25 cellular contexts compared by ENCODE assay signal in the genomic region with DNA sequence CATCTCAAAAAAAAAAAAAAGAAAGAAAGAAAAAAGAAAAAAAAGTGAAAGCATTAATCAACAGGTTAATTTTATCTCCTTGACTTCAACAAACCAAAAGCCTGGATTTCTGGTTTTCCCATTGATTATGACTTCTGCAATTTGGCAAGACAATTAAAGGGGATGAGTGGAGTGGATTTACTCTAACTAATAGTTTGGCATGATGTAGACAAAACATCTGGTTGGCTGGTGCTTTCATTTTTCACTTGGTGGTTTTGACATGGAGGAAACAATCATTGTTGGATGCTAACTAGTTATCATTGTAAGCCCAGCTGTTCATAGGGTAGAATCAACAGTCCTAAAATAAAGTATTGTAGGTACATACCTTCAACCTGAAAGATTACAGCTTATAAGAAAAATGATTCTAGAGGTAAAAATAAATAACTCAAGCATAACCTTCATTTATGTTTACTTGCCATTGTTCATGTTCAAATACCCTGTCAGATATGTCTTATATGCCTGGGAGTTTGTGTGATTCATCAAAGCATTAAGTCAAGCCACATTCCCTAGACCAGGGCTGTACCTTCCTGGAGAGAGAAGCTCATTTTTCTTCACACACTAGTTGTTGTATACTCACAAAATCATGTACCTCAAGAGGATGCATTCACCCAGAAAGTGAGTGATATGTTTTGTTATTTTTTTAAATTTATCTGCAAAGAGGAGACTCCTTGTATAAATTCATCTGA. TPM values are rescaled to one million over a fixed set of nuclear protein-coding genes. Genes with fewer than 3 reads are reported as not detected.
"Had no signal": no experiment of that assay in that cellular context is flagged by ENCODE, and none has a peak within 500 bp of the region (broad histone marks: within the 10 kb centered on the region; RNA-seq: fewer than 3 reads in every experiment).

No MANE protein-coding gene starts in this region.

- ATAC-seq: activated CD8-positive, alpha-beta T cell treated with anti-CD3 and anti-CD28 coated beads, Interleukin-2, amount 10 ng/mL, durations not matched to agents 7 days and 5 days; heart right ventricle; naive thymus-derived CD8-positive, alpha-beta T cell; stimulated activated naive B cell treated with anti-CD40 and anti-IgM and Interleukin-4, amounts not matched to agents 10 μg/mL and 1 μg/mL and 100 μg/mL, for 72 hours had no signal

- H3K4me1 Mint-ChIP-seq: activated naive CD4-positive, alpha-beta T cell treated with anti-CD3 and anti-CD28 coated beads, Interleukin-2, amount 50 U/mL, for 24 hours; stimulated activated naive B cell treated with anti-CD40 and anti-IgM and Interleukin-4, amounts not matched to agents 10 μg/mL and 1 μg/mL and 100 μg/mL, for 72 hours had no signal

- H3K36me3 Mint-ChIP-seq: activated naive CD4-positive, alpha-beta T cell treated with anti-CD3 and anti-CD28 coated beads, Interleukin-2, amount 50 U/mL, for 24 hours; mesothelial cell of epicardium; naive thymus-derived CD8-positive, alpha-beta T cell; neural progenitor cell; stimulated activated naive B cell treated with anti-CD40 and anti-IgM and Interleukin-4, amounts not matched to agents 10 μg/mL and 1 μg/mL and 100 μg/mL, for 72 hours had no signal

- H3K36me3 ChIP-seq: colonic mucosa, heart right ventricle, left ventricle myocardium inferior, neural progenitor cell, sigmoid colon, transverse colon, WERI-Rb-1 had no signal

- H3K4me1 ChIP-seq: colonic mucosa had no signal

- H3K9ac ChIP-seq: neural progenitor cell had no signal

- H3K4me2 ChIP-seq: neural progenitor cell had no signal

- H3K4me3 Mint-ChIP-seq: activated CD8-positive, alpha-beta T cell treated with anti-CD3 and anti-CD28 coated beads, Interleukin-2, amount 10 ng/mL, durations not matched to agents 7 days and 5 days; activated naive CD4-positive, alpha-beta T cell treated with anti-CD3 and anti-CD28 coated beads, Interleukin-2, amount 50 U/mL, for 24 hours; mesothelial cell of epicardium; naive thymus-derived CD8-positive, alpha-beta T cell; neural progenitor cell; stimulated activated naive B cell treated with anti-CD40 and anti-IgM and Interleukin-4, amounts not matched to agents 10 μg/mL and 1 μg/mL and 100 μg/mL, for 72 hours had no signal

- H3K4me3 ChIP-seq: colonic mucosa, heart right ventricle, left ventricle myocardium inferior, neural progenitor cell, sigmoid colon, transverse colon had no signal

- H3K27me3 Mint-ChIP-seq: activated naive CD4-positive, alpha-beta T cell treated with anti-CD3 and anti-CD28 coated beads, Interleukin-2, amount 50 U/mL, for 24 hours; naive thymus-derived CD8-positive, alpha-beta T cell; stimulated activated naive B cell treated with anti-CD40 and anti-IgM and Interleukin-4, amounts not matched to agents 10 μg/mL and 1 μg/mL and 100 μg/mL, for 72 hours had no signal

- H3K27ac Mint-ChIP-seq: activated CD8-positive, alpha-beta T cell treated with anti-CD3 and anti-CD28 coated beads, Interleukin-2, amount 10 ng/mL, durations not matched to agents 7 days and 5 days; activated naive CD4-positive, alpha-beta T cell treated with anti-CD3 and anti-CD28 coated beads, Interleukin-2, amount 50 U/mL, for 24 hours; mesothelial cell of epicardium; naive thymus-derived CD8-positive, alpha-beta T cell; neural progenitor cell; stimulated activated naive B cell treated with anti-CD40 and anti-IgM and Interleukin-4, amounts not matched to agents 10 μg/mL and 1 μg/mL and 100 μg/mL, for 72 hours had no signal

- H3K9me3 ChIP-seq: colonic mucosa, sigmoid colon, transverse colon had no signal

- H3K27ac ChIP-seq: colonic mucosa, heart right ventricle, left ventricle myocardium inferior, neural progenitor cell, sigmoid colon, transverse colon, WERI-Rb-1 had no signal

- DNase-seq: activated CD4-positive, alpha-beta T cell treated with anti-CD3 and anti-CD28 coated beads for 1 hour; activated CD4-positive, alpha-beta T cell treated with anti-CD3 and anti-CD28 coated beads, Interleukin-2, amount 50 U/mL, for 1 hour; activated CD8-positive, alpha-beta T cell treated with anti-CD3 and anti-CD28 coated beads, Interleukin-2, amount 10 ng/mL, durations not matched to agents 7 days and 5 days; activated gamma-delta T cell treated with Interleukin-2 at 50 U/mL for 16 hours; aorta; colonic mucosa; heart right ventricle; kidney; left ventricle myocardium inferior; naive thymus-derived CD8-positive, alpha-beta T cell; posterior cingulate gyrus; retina; sigmoid colon; stimulated activated CD4-positive, alpha-beta T cell treated with anti-CD3 and anti-CD28 coated beads, Interleukin-2, amount 100 ng/mL, for 48 hours; stimulated activated CD8-positive, alpha-beta memory T cell treated with anti-CD3 and anti-CD28 coated beads, Interleukin-4, amount 100 ng/mL, for 48 hours; stimulated activated naive B cell treated with anti-CD40 and anti-IgM and Interleukin-4, amounts not matched to agents 10 μg/mL and 1 μg/mL and 100 μg/mL, for 72 hours; T-helper 1 cell; transverse colon; WERI-Rb-1 had no signal

- H2AFZ ChIP-seq: neural progenitor cell had no signal

- H3K9me3 Mint-ChIP-seq: activated naive CD4-positive, alpha-beta T cell treated with anti-CD3 and anti-CD28 coated beads, Interleukin-2, amount 50 U/mL, for 24 hours; mesothelial cell of epicardium; neural progenitor cell; stimulated activated naive B cell treated with anti-CD40 and anti-IgM and Interleukin-4, amounts not matched to agents 10 μg/mL and 1 μg/mL and 100 μg/mL, for 72 hours had no signal

- H3K27me3 ChIP-seq: colonic mucosa, heart right ventricle, neural progenitor cell, sigmoid colon, transverse colon had no signal

RNA-seq across cellular contexts. Expression of gene FIBIN, which starts 15.1 kb away (rescaled TPM):
- total RNA-seq: activated CD8-positive, alpha-beta T cell treated with anti-CD3 and anti-CD28 coated beads, Interleukin-2, amount 10 ng/mL, durations not matched to agents 7 days and 5 days; epithelial cell of proximal tubule; lung microvascular endothelial cell; naive thymus-derived CD8-positive, alpha-beta T cell had no signal

RNA-seq across cellular contexts. Expression of gene BBOX1, which starts 31.6 kb away (rescaled TPM):
- total RNA-seq: activated CD8-positive, alpha-beta T cell treated with anti-CD3 and anti-CD28 coated beads, Interleukin-2, amount 10 ng/mL, durations not matched to agents 7 days and 5 days; colonic mucosa; epithelial cell of proximal tubule; left ventricle myocardium inferior; lung microvascular endothelial cell; mesothelial cell of epicardium; naive thymus-derived CD8-positive, alpha-beta T cell; omental fat pad; sigmoid colon; transverse colon had no signal
